In genomic region chr17:50950002-50950877, GRCh38 we compare ENCODE assay signal across 1 cellular context.
TF ChIP-seq lines count a peak whose summit lies in the region.

No MANE protein-coding gene starts in this region.

TF ChIP-seq in HepG2, 621 proteins besides CTCF, POLR2A, EP300 and RAD21 (continued from another document and continues in another):
- no peak for TF ChIP-seq ZBTB40 (IDR thresholded peaks at IDR 0.05)
- peak; percentile 68 for TF ChIP-seq ZBTB40 (CRISPR knock-in tag; IDR thresholded peaks at IDR 0.05)
- TF ChIP-seq ZBTB37 (CRISPR knock-in tag; IDR thresholded peaks at IDR 0.05): no peak
- no peak for TF ChIP-seq FOXA1 (IDR thresholded peaks at IDR 0.05)
- TF ChIP-seq FOXA1 (CRISPR knock-in tag; IDR thresholded peaks at IDR 0.05): peak; percentile 57
- no peak for TF ChIP-seq KLF11 (CRISPR knock-in tag; IDR thresholded peaks at IDR 0.05)
- TF ChIP-seq ZNF580 (CRISPR knock-in tag; IDR thresholded peaks at IDR 0.05; ENCODE audit: borderline replicate concordance, low read depth): peak; percentile 92; the same call in 1 of the 2 replicates
- TF ChIP-seq ZNF781 (CRISPR knock-in tag; IDR thresholded peaks at IDR 0.05; ENCODE audit: borderline replicate concordance, not compliant biosample characterization): no peak
- no peak for TF ChIP-seq HMGA1 (CRISPR knock-in tag; conservative IDR thresholded peaks at IDR 0.05)
- TF ChIP-seq ZFAT (CRISPR knock-in tag; conservative IDR thresholded peaks at IDR 0.05): no peak
- TF ChIP-seq AKNA (CRISPR knock-in tag; IDR thresholded peaks at IDR 0.05; ENCODE audit: borderline replicate concordance): no peak
- no peak for TF ChIP-seq NCOR1 (IDR thresholded peaks at IDR 0.05; ENCODE audit: borderline replicate concordance, low read length)
- TF ChIP-seq SYNCRIP (IDR thresholded peaks at IDR 0.05; ENCODE audit: insufficient read depth, low read depth, low read length): no peak
- peak; percentile 35; the same call in 1 of the 2 replicates for TF ChIP-seq TSC22D2 (CRISPR knock-in tag; IDR thresholded peaks at IDR 0.05; ENCODE audit: borderline replicate concordance)
- TF ChIP-seq KDM4B (CRISPR knock-in tag; IDR thresholded peaks at IDR 0.05): peak; percentile 83; the same call in 1 of the 2 replicates
- no peak for TF ChIP-seq CREM (IDR thresholded peaks at IDR 0.05)
- no peak for TF ChIP-seq CREM (CRISPR knock-in tag; IDR thresholded peaks at IDR 0.05)
- peak; percentile 71; the same call in 1 of the 2 replicates for TF ChIP-seq NFKB2 (CRISPR knock-in tag; IDR thresholded peaks at IDR 0.05; ENCODE audit: borderline replicate concordance)
- no peak for TF ChIP-seq MXD1 (CRISPR knock-in tag; IDR thresholded peaks at IDR 0.05)
- TF ChIP-seq HIC2 (CRISPR knock-in tag; IDR thresholded peaks at IDR 0.05; ENCODE audit: low read depth): peak; percentile 70; the same call in 1 of the 2 replicates
- no peak for TF ChIP-seq HNRNPH1 (optimal IDR thresholded peaks at IDR 0.05; ENCODE audit: low read depth, low read length)
- peak; percentile 87 for TF ChIP-seq PHF21A (CRISPR knock-in tag; IDR thresholded peaks at IDR 0.05)
- TF ChIP-seq AFF4 (CRISPR knock-in tag; IDR thresholded peaks at IDR 0.05): no peak
- 0 out of 2 replicates have a peak, but pooled peaks have one; percentile 12 for TF ChIP-seq ZNF564 (CRISPR knock-in tag; IDR thresholded peaks at IDR 0.05)
- 0 out of 2 replicates have a peak, but pooled peaks have one; percentile 44 for TF ChIP-seq ATF3 (CRISPR knock-in tag; IDR thresholded peaks at IDR 0.05)
- peak; percentile 72; the same call in 1 of the 2 replicates for TF ChIP-seq ZFX (CRISPR knock-in tag; IDR thresholded peaks at IDR 0.05; ENCODE audit: low read depth)
- no peak for TF ChIP-seq HOXA9 (CRISPR knock-in tag; IDR thresholded peaks at IDR 0.05; ENCODE audit: borderline replicate concordance)
- TF ChIP-seq CREB3 (CRISPR knock-in tag; IDR thresholded peaks at IDR 0.05): no peak
